Comparison of ENCODE assay signal across 24 cellular contexts in genomic region chr21:42215942-42216725, GRCh38. TPM values are rescaled to one million over a fixed set of nuclear protein-coding genes. Genes with fewer than 3 reads are reported as not detected.
DNase-seq lines count a peak whose midpoint lies in the region; ATAC-seq and TF ChIP-seq lines count a peak whose summit lies in the region.
"Had no signal": no experiment of that assay in that cellular context is flagged by ENCODE, and none has a peak within 500 bp of the region (broad histone marks: within the 10 kb centered on the region; RNA-seq: fewer than 3 reads in every experiment).

No MANE protein-coding gene starts in this region.

- no peaks in the 10 kb centered on the region for H3K79me2 ChIP-seq in MM.1S (ENCODE audit: low read length)

- H4K8ac ChIP-seq in neuronal stem cell (ENCODE audit: low read depth, low read length), result no peak overlapping the region

- H3K4ac ChIP-seq in neuronal stem cell (ENCODE audit: low read length), result no peak overlapping the region

- H3K36me3 Mint-ChIP-seq in activated naive CD4-positive, alpha-beta T cell treated with anti-CD3 and anti-CD28 coated beads, Interleukin-2, amount 10 ng/mL, durations not matched to agents 7 days and 5 days, result peaks cover 3% of the 10 kb centered on the region
- peaks cover 6 to 10% of the 10 kb centered on the region in 2 donors for H3K36me3 Mint-ChIP-seq in activated naive CD4-positive, alpha-beta T cell treated with anti-CD3 and anti-CD28 coated beads, Interleukin-2, amount 50 U/mL, for 72 hours
- H3K36me3 Mint-ChIP-seq: IgD-negative memory B cell had no signal

- no peaks in the 10 kb centered on the region for H3K9me2 ChIP-seq in MM.1S (replicated peaks; ENCODE audit: insufficient read depth, low read length)

- no peak overlapping the region for H3K27ac ChIP-seq in neuronal stem cell (replicated peaks; ENCODE audit: low read length)
- H3K27ac ChIP-seq in MM.1S (ENCODE audit: low read length), result no peak overlapping the region
- H3K27ac ChIP-seq: BLaER1, GM23248, HL-60 had no signal

- no peak for ATAC-seq in activated naive CD4-positive, alpha-beta T cell treated with anti-CD3 and anti-CD28 coated beads, Interleukin-2, amount 50 U/mL, for 72 hours
- ATAC-seq in HG02884 (IDR thresholded peaks at IDR 0.05; ENCODE audit: unreplicated experiment), result no peak

- H2BK15ac ChIP-seq in neuronal stem cell (ENCODE audit: low read length), result no peak overlapping the region

- H3K36me3 ChIP-seq in neuronal stem cell (replicated peaks in 1 of 2; ENCODE audit: control insufficient read depth in 2 of 2, insufficient read depth in 2 of 2, low read length in 2 of 2) (no peaks in the 10 kb centered on the region), MM.1S (replicated peaks; ENCODE audit: insufficient read depth, low read length) (no peaks in the 10 kb centered on the region)
- H3K36me3 ChIP-seq: BLaER1 had no signal

- H3K18ac ChIP-seq in neuronal stem cell (ENCODE audit: low read length), result no peak overlapping the region

- H3K4me2 ChIP-seq in neuronal stem cell (ENCODE audit: insufficient read depth, low read length, poor library complexity, severe bottlenecking) (no peak overlapping the region), MM.1S (ENCODE audit: low read depth, low read length) (no peak overlapping the region)
- H3K4me2 ChIP-seq: BLaER1 had no signal

- H3K9me3 Mint-ChIP-seq in activated naive CD4-positive, alpha-beta T cell treated with anti-CD3 and anti-CD28 coated beads, Interleukin-2, amount 10 ng/mL, durations not matched to agents 7 days and 5 days, result peaks cover 13% of the 10 kb centered on the region
- peaks cover 0 to 16% of the 10 kb centered on the region in 2 donors for H3K9me3 Mint-ChIP-seq in activated naive CD4-positive, alpha-beta T cell treated with anti-CD3 and anti-CD28 coated beads, Interleukin-2, amount 50 U/mL, for 72 hours

- H3K27me3 Mint-ChIP-seq in activated naive CD4-positive, alpha-beta T cell treated with anti-CD3 and anti-CD28 coated beads, Interleukin-2, amount 10 ng/mL, durations not matched to agents 7 days and 5 days, result peaks cover 11% of the 10 kb centered on the region
- H3K27me3 Mint-ChIP-seq: CD4-positive, alpha-beta memory T cell had no signal

- H2BK5ac ChIP-seq in neuronal stem cell (ENCODE audit: low read length), result no peak overlapping the region

- H2AFZ ChIP-seq in neuronal stem cell (ENCODE audit: low read length) (no peak overlapping the region), MM.1S (ENCODE audit: low read length) (no peak overlapping the region)
- H2AFZ ChIP-seq: GM23248 had no signal

- no peak overlapping the region for H2BK12ac ChIP-seq in neuronal stem cell (ENCODE audit: low read length)

- peak; percentile 14 for DNase-seq in activated naive CD4-positive, alpha-beta T cell treated with anti-CD3 and anti-CD28 coated beads, Interleukin-2, amount 10 ng/mL, durations not matched to agents 7 days and 5 days
- DNase-seq in activated naive CD4-positive, alpha-beta T cell treated with anti-CD3 and anti-CD28 coated beads, Interleukin-2, amount 50 U/mL, for 72 hours (ENCODE audit: low spot score in 2 of 2), result no peak
- DNase-seq in ecto neural progenitor cell (ENCODE audit: low spot score), result peak; percentile 18
- no peak for DNase-seq in neuronal stem cell (ENCODE audit: low spot score)
- DNase-seq in MM.1S, result no peak
- DNase-seq in hippocampal formation (lab: John Stamatoyannopoulos, UW), result no peak
- DNase-seq: CD4-positive, alpha-beta memory T cell; COR-L47; DMS53; GM23248; H9; HFFc6; NCI-H1092; NCI-H1417 treated with DMSO at 0.1 percent for 48 hours; NCI-H1694 treated with DMSO at 0.1 percent for 48 hours; NCI-H2081; NCI-H2227 treated with DMSO at 0.1 percent for 48 hours; NCI-H526 treated with DMSO at 0.1 percent for 48 hours; RPMI8226; SHP77 had no signal

- peak overlapping the region; percentile 11 for H2AK5ac ChIP-seq in neuronal stem cell (ENCODE audit: low read depth, low read length)

- no peak overlapping the region for H2BK120ac ChIP-seq in neuronal stem cell (ENCODE audit: low read depth, low read length)

- no CpG with 5 or more reads among the region's 9 CpGs for WGBS in neuronal stem cell (ENCODE audit: extremely low coverage in 2 of 2, insufficient read length in 2 of 2, insufficient replicate concordance in 1 of 2), 2 donors

- H3K4me3 Mint-ChIP-seq in activated naive CD4-positive, alpha-beta T cell treated with anti-CD3 and anti-CD28 coated beads, Interleukin-2, amount 10 ng/mL, durations not matched to agents 7 days and 5 days, result no peak overlapping the region
- H3K4me3 Mint-ChIP-seq: H9, HFFc6 had no signal

- H4K20me1 ChIP-seq in MM.1S (ENCODE audit: insufficient read depth, low read length), result no peaks in the 10 kb centered on the region

- H3K9ac ChIP-seq in neuronal stem cell (ENCODE audit: low read depth, low read length, poor library complexity) (no peak overlapping the region), MM.1S (ENCODE audit: low read length) (no peak overlapping the region)
- H3K9ac ChIP-seq: BLaER1, GM23248 had no signal

- H3K9me3 ChIP-seq in neuronal stem cell (replicated peaks in 1 of 2; ENCODE audit: control insufficient read depth in 2 of 2, insufficient read depth in 1 of 2, low read depth in 1 of 2, low read length in 2 of 2), result no peaks in the 10 kb centered on the region
- H3K9me3 ChIP-seq in MM.1S (replicated peaks; ENCODE audit: insufficient read depth, low read length), result no peaks in the 10 kb centered on the region

- CTCF ChIA-PET in activated naive CD4-positive, alpha-beta T cell treated with anti-CD3 and anti-CD28 coated beads, Interleukin-2, amount 10 ng/mL, durations not matched to agents 7 days and 5 days (lab: Charles Lee), result interaction anchor here (1.0 to 1.2 kb wide), 3 partner anchors 13 to 43 kb away, joined by 3 to 7 read pairs (median 3); no protein-coding TSS in a partner anchor

- H3K4me1 ChIP-seq in neuronal stem cell (ENCODE audit: control insufficient read depth in 2 of 2, insufficient read depth in 1 of 2, low read depth in 1 of 2, low read length in 2 of 2), result peaks cover 0 to 11% of the 10 kb centered on the region in 2 donors
- 0 out of 2 replicates have a peak, but pooled peaks cover 3% of the 10 kb centered on the region for H3K4me1 ChIP-seq in MM.1S (ENCODE audit: low read length)

- peaks cover 10% of the 10 kb centered on the region for H3K4me1 Mint-ChIP-seq in activated naive CD4-positive, alpha-beta T cell treated with anti-CD3 and anti-CD28 coated beads, Interleukin-2, amount 10 ng/mL, durations not matched to agents 7 days and 5 days

- H4K91ac ChIP-seq in neuronal stem cell (ENCODE audit: low read depth, low read length, poor library complexity), result no peak overlapping the region

- H3K14ac ChIP-seq in neuronal stem cell (ENCODE audit: low read length), result no peak overlapping the region

- no peak overlapping the region for H3K4me3 ChIP-seq in neuronal stem cell (ENCODE audit: low read length in 2 of 2)
- H3K4me3 ChIP-seq in MM.1S (ENCODE audit: low read length), result no peak overlapping the region
- H3K4me3 ChIP-seq: BLaER1, GM23248 had no signal

- no peak overlapping the region for H3K27ac Mint-ChIP-seq in activated naive CD4-positive, alpha-beta T cell treated with anti-CD3 and anti-CD28 coated beads, Interleukin-2, amount 10 ng/mL, durations not matched to agents 7 days and 5 days
- no peak overlapping the region for H3K27ac Mint-ChIP-seq in activated naive CD4-positive, alpha-beta T cell treated with anti-CD3 and anti-CD28 coated beads, Interleukin-2, amount 50 U/mL, for 72 hours
- H3K27ac Mint-ChIP-seq: H9, HFFc6, IgD-negative memory B cell had no signal

- H3K27me3 ChIP-seq in neuronal stem cell (ENCODE audit: control insufficient read depth in 3 of 3, insufficient read depth in 3 of 3, low read depth in 1 of 3, low read length in 3 of 3) (peaks cover 0 to 42% (median 15%) of the 10 kb centered on the region in 3 experiments), MM.1S (replicated peaks; ENCODE audit: insufficient read depth, low read length) (peaks cover 70% of the 10 kb centered on the region)

- H3K79me1 ChIP-seq in neuronal stem cell (ENCODE audit: low read depth, low read length), result no peaks in the 10 kb centered on the region

- peaks cover 3% of the 10 kb centered on the region; the same call in 1 of the 2 replicates for H3F3A ChIP-seq in MM.1S (ENCODE audit: insufficient read depth, low read length)

- no peak for TF ChIP-seq CTCF in MM.1S (IDR thresholded peaks at IDR 0.05; ENCODE audit: low read length)

- H3K23ac ChIP-seq in neuronal stem cell (ENCODE audit: low read depth, low read length, poor library complexity), result no peak overlapping the region

RNA-seq across cellular contexts. Expression of gene ABCG1, which starts 2.8 kb away (rescaled TPM):
- 10 to 100 TPM; 15.4 to 24.4 TPM for total RNA-seq in activated naive CD4-positive, alpha-beta T cell treated with anti-CD3 and anti-CD28 coated beads, Interleukin-2, amount 50 U/mL, for 72 hours
- 1.4 TPM for polyA plus RNA-seq in neuronal stem cell (2013, experiment 1 of 2)
- polyA plus RNA-seq in neuronal stem cell (2013, experiment 2 of 2), result 1.8 TPM
- total RNA-seq: GM23248, HFFc6 had no signal

Comparison
In these comparisons a context has a peak if more than half of its experiments do, and no peak if none do; other contexts are left out.
1. DNase-seq: peak in activated naive CD4-positive, alpha-beta T cell treated with anti-CD3 and anti-CD28 coated beads, Interleukin-2, amount 10 ng/mL, durations not matched to agents 7 days and 5 days (single experiment) and ecto neural progenitor cell (single experiment); none in activated naive CD4-positive, alpha-beta T cell treated with anti-CD3 and anti-CD28 coated beads, Interleukin-2, amount 50 U/mL, for 72 hours (0 of 2), neuronal stem cell (single experiment), MM.1S (single experiment) and hippocampal formation (0 of 2).